In genomic region chr4:184583738-184584502, GRCh38 we compare ENCODE assay signal across 9 cellular contexts.
DNase-seq lines count a peak whose midpoint lies in the region; ATAC-seq and TF ChIP-seq lines count a peak whose summit lies in the region.
"Had no signal": no experiment of that assay in that cellular context is flagged by ENCODE, and none has a peak within 500 bp of the region (broad histone marks: within the 10 kb centered on the region; RNA-seq: fewer than 3 reads in every experiment).

No MANE protein-coding gene starts in this region.

- H3K9me3 Mint-ChIP-seq in stimulated activated naive CD8-positive, alpha-beta T cell treated with anti-CD3 and anti-CD28 coated beads, Interleukin-15, amount 100 ng/mL, for 72 hours = peaks cover 12 to 22% of the 10 kb centered on the region in 2 donors

- peak overlapping the region; percentile 16 to 84 for H3K27ac Mint-ChIP-seq in stimulated activated naive CD8-positive, alpha-beta T cell treated with anti-CD3 and anti-CD28 coated beads, Interleukin-15, amount 100 ng/mL, for 72 hours

- no peaks in the 10 kb centered on the region for H3K27me3 ChIP-seq in heart left ventricle

- H3K27me3 Mint-ChIP-seq in stimulated activated naive CD8-positive, alpha-beta T cell treated with anti-CD3 and anti-CD28 coated beads, Interleukin-15, amount 100 ng/mL, for 72 hours = no peaks in the 10 kb centered on the region

- ATAC-seq in HG02763 (IDR thresholded peaks at IDR 0.05; ENCODE audit: unreplicated experiment) (peak; percentile 67), heart left ventricle (no peak), left colon (no peak)
- ATAC-seq in stimulated activated naive CD8-positive, alpha-beta T cell treated with anti-CD3 and anti-CD28 coated beads, Interleukin-15, amount 100 ng/mL, for 72 hours = peak; percentile 89

- no peak overlapping the region for H3K4me3 ChIP-seq in heart left ventricle

- no peak overlapping the region for H3K27ac ChIP-seq in heart left ventricle
- H3K27ac ChIP-seq: KMS-11 had no signal

- WGBS in heart left ventricle, 4 donors = 73 to 90% (median 85%) methylated on average over 9 of the region's 9 CpGs

- H3K4me3 Mint-ChIP-seq in stimulated activated naive CD8-positive, alpha-beta T cell treated with anti-CD3 and anti-CD28 coated beads, Interleukin-15, amount 100 ng/mL, for 72 hours = peak overlapping the region in 1 of 2 donors; percentile 53

- peaks cover 0 to 9% (median 0%) of the 10 kb centered on the region in 12 donors for H3K9me3 ChIP-seq in heart left ventricle

- peak; percentile 9 to 24 for DNase-seq in stimulated activated CD4-positive, alpha-beta T cell treated with anti-CD3 and anti-CD28 coated beads, Interleukin-15, amount 100 ng/mL, for 48 hours (ENCODE audit: low read depth in 2 of 2)
- DNase-seq in stimulated activated CD4-positive, alpha-beta T cell treated with anti-CD3 and anti-CD28 coated beads, Interleukin-2, amount 100 ng/mL, for 48 hours = no peak
- DNase-seq in activated T-cell treated with anti-CD3 and anti-CD28 coated beads, Interleukin-2, amount 50 U/mL, for 48 hours = peak; percentile 26 to 29
- peak; percentile 13 to 15 for DNase-seq in stimulated activated naive CD8-positive, alpha-beta T cell treated with anti-CD3 and anti-CD28 coated beads, Interleukin-15, amount 100 ng/mL, for 72 hours
- DNase-seq in heart left ventricle = no peak
- DNase-seq in kidney tubule cell (ENCODE audit: low spot score) = no peak
- DNase-seq in left colon = no peak

- intact Hi-C loops in heart left ventricle (cut with DNase I) (no loop called here), left colon (cut with DNase I, micrococcal nuclease) (no loop called here)

- no peaks in the 10 kb centered on the region for H3K36me3 ChIP-seq in heart left ventricle

- H3K4me1 Mint-ChIP-seq in stimulated activated naive CD8-positive, alpha-beta T cell treated with anti-CD3 and anti-CD28 coated beads, Interleukin-15, amount 100 ng/mL, for 72 hours = peaks cover 28% of the 10 kb centered on the region

- no peak for TF ChIP-seq POLR2A in heart left ventricle (IDR thresholded peaks at IDR 0.05)

- no peaks in the 10 kb centered on the region for H3K4me1 ChIP-seq in heart left ventricle

- TF ChIP-seq CTCF in heart left ventricle (IDR thresholded peaks at IDR 0.05) = no peak

Comparison
In these comparisons a context has a peak if more than half of its experiments do, and no peak if none do; other contexts are left out.
1. DNase-seq: peak in stimulated activated CD4-positive, alpha-beta T cell treated with anti-CD3 and anti-CD28 coated beads, Interleukin-15, amount 100 ng/mL, for 48 hours (2 of 2), activated T-cell treated with anti-CD3 and anti-CD28 coated beads, Interleukin-2, amount 50 U/mL, for 48 hours (2 of 2) and stimulated activated naive CD8-positive, alpha-beta T cell treated with anti-CD3 and anti-CD28 coated beads, Interleukin-15, amount 100 ng/mL, for 72 hours (2 of 2); none in stimulated activated CD4-positive, alpha-beta T cell treated with anti-CD3 and anti-CD28 coated beads, Interleukin-2, amount 100 ng/mL, for 48 hours (0 of 2), heart left ventricle (0 of 5), kidney tubule cell (single experiment) and left colon (0 of 2).
2. ATAC-seq: peak in HG02763 (single experiment) and stimulated activated naive CD8-positive, alpha-beta T cell treated with anti-CD3 and anti-CD28 coated beads, Interleukin-15, amount 100 ng/mL, for 72 hours (single experiment); none in heart left ventricle (0 of 4) and left colon (single experiment).